Comparison of ENCODE assay signal across 1 cellular context in the genomic region with DNA sequence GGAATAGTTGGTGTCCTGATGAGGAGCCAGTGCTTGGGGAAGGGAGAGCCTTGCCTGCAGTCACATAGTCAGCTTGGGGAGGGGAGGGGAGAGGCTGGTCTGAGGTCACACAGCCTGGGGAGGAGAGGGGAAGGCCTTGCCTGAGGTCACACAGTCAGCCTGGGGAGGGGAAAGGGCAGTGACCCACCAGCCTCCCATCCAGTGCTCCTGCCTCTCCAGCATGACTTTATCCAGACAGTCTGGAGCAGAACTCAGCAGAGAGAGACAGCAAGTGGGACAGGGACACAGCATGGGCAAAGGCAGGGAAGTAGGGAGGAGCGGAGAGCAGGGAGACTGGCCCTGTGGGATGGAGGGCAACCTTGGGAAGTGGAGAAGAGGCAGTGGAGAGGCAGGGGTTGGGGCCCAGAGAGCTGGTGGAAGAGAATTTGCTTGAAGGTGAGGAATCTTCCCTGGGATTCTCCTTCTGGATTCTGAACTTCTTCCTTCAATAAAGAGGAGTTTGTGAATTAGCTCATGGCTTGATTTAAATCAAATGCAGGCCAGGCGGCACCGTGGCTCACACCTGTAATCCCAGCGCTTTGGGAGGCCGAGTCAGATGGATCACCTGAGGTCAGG.
TF ChIP-seq lines count a peak whose summit lies in the region.

No MANE protein-coding gene starts in this region.

TF ChIP-seq in HCT116, 20 proteins besides CTCF, POLR2A, EP300 and RAD21:
- TF ChIP-seq ZNF274 (IDR thresholded peaks at IDR 0.05; ENCODE audit: low read depth, low read length) (no peak), ATF3 (IDR thresholded peaks at IDR 0.05) (no peak), ZFX (IDR thresholded peaks at IDR 0.05) (no peak), CBX3 (IDR thresholded peaks at IDR 0.05; ENCODE audit: low read depth) (no peak), SP1 (IDR thresholded peaks at IDR 0.05; ENCODE audit: low read depth) (no peak), YY1 (IDR thresholded peaks at IDR 0.05; ENCODE audit: extremely low read depth, insufficient replicate concordance, low read depth, low read length) (no peak), SIN3A (IDR thresholded peaks at IDR 0.05; ENCODE audit: low read depth) (no peak), TCF7L2 (IDR thresholded peaks at IDR 0.05; ENCODE audit: borderline replicate concordance, extremely low read depth, insufficient read depth, insufficient read length) (no peak), ELF1 (IDR thresholded peaks at IDR 0.05; ENCODE audit: borderline replicate concordance, low read depth) (no peak), JUND (IDR thresholded peaks at IDR 0.05) (no peak), EGR1 (IDR thresholded peaks at IDR 0.05; ENCODE audit: low read depth) (no peak), SRF (IDR thresholded peaks at IDR 0.05; ENCODE audit: low read depth) (no peak), MAX (IDR thresholded peaks at IDR 0.05) (no peak)
- TF ChIP-seq, protein P1, sequence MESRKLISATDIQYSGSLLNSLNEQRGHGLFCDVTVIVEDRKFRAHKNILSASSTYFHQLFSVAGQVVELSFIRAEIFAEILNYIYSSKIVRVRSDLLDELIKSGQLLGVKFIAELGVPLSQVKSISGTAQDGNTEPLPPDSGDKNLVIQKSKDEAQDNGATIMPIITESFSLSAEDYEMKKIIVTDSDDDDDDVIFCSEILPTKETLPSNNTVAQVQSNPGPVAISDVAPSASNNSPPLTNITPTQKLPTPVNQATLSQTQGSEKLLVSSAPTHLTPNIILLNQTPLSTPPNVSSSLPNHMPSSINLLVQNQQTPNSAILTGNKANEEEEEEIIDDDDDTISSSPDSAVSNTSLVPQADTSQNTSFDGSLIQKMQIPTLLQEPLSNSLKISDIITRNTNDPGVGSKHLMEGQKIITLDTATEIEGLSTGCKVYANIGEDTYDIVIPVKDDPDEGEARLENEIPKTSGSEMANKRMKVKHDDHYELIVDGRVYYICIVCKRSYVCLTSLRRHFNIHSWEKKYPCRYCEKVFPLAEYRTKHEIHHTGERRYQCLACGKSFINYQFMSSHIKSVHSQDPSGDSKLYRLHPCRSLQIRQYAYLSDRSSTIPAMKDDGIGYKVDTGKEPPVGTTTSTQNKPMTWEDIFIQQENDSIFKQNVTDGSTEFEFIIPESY (IDR thresholded peaks at IDR 0.05; ENCODE audit: extremely low read depth, insufficient replicate concordance, low read length): no peak
